9 cellular contexts compared by ENCODE assay signal in genomic region chr16:52547001-52547833, GRCh38. TPM values are rescaled to one million over a fixed set of nuclear protein-coding genes. Genes with fewer than 3 reads are reported as not detected.
A peak's percentile ranks its signal among the peaks of the same experiment; 100 is the strongest.
DNase-seq lines count a peak whose midpoint lies in the region; ATAC-seq and TF ChIP-seq lines count a peak whose summit lies in the region.
"Had no signal": no experiment of that assay in that cellular context is flagged by ENCODE, and none has a peak within 500 bp of the region (broad histone marks: within the 10 kb centered on the region; RNA-seq: fewer than 3 reads in every experiment).

TSS of gene TOX3 (minus strand) at chr16:52547143. CDS start at chr16:52546723, 420 bp downstream.

- no TSS peak for BruUV-seq in MCF 10A (replicated peaks; lab: Mats Ljungman, UMichigan)

- H3K4me1 ChIP-seq in breast epithelium (peaks cover 0 to 4% of the 10 kb centered on the region in 2 donors), lung (ENCODE audit: control insufficient read depth in 2 of 2, insufficient read depth in 2 of 2, low read length in 2 of 2) (peaks cover 0 to 4% of the 10 kb centered on the region in 2 donors), upper lobe of left lung (peaks cover 6 to 28% (median 15%) of the 10 kb centered on the region in 4 donors)

- H3K9me3 Mint-ChIP-seq in MCF 10A (ENCODE audit: unreplicated experiment), result no peaks in the 10 kb centered on the region
- no peaks in the 10 kb centered on the region for H3K9me3 Mint-ChIP-seq in activated naive CD8-positive, alpha-beta T cell treated with anti-CD3 and anti-CD28 coated beads for 36 hours

- no peaks in the 10 kb centered on the region for H3K36me3 Mint-ChIP-seq in MCF 10A (ENCODE audit: insufficient read depth, unreplicated experiment)
- no peaks in the 10 kb centered on the region for H3K36me3 Mint-ChIP-seq in activated naive CD8-positive, alpha-beta T cell treated with anti-CD3 and anti-CD28 coated beads for 36 hours

- H3K27ac ChIP-seq in breast epithelium (peak within 1 kb of the TSS; percentile 52 to 75), lung (ENCODE audit: low read depth in 1 of 2, low read length in 1 of 2) (no peak within 1 kb of the TSS), upper lobe of left lung (peak within 1 kb of the TSS in 1 of 4 donors; percentile 17)
- H3K27ac ChIP-seq: adrenal gland had no signal

- no peak within 1 kb of the TSS for H3K27ac Mint-ChIP-seq in MCF 10A (ENCODE audit: low read depth, unreplicated experiment)
- H3K27ac Mint-ChIP-seq in activated naive CD8-positive, alpha-beta T cell treated with anti-CD3 and anti-CD28 coated beads for 36 hours, result no peak within 1 kb of the TSS

- TF ChIP-seq CTCF in breast epithelium (IDR thresholded peaks at IDR 0.05) (no peak), MCF 10A (IDR thresholded peaks at IDR 0.05; ENCODE audit: unreplicated experiment) (no peak), lung (IDR thresholded peaks at IDR 0.05; ENCODE audit: control extremely low read depth, extremely low read depth) (no peak), upper lobe of left lung (IDR thresholded peaks at IDR 0.05) (no peak)

- peaks cover 0 to 22% of the 10 kb centered on the region in 2 donors for H3K27me3 ChIP-seq in breast epithelium
- peaks cover 7% of the 10 kb centered on the region for H3K27me3 ChIP-seq in lung (ENCODE audit: control insufficient read depth, insufficient read depth)
- H3K27me3 ChIP-seq in upper lobe of left lung, result peaks cover 0 to 18% (median 6%) of the 10 kb centered on the region in 4 donors

- TF ChIP-seq EP300 in upper lobe of left lung (IDR thresholded peaks at IDR 0.05), result no peak

- H3K4me3 ChIP-seq in breast epithelium (peak within 1 kb of the TSS; percentile 21 to 71 (median 64)), lung (peak within 1 kb of the TSS; percentile 50), upper lobe of left lung (peak within 1 kb of the TSS; percentile 17 to 54 (median 48))

- no peaks in the 10 kb centered on the region for H3K9me3 ChIP-seq in breast epithelium
- H3K9me3 ChIP-seq in lung (ENCODE audit: control insufficient read depth in 2 of 2, insufficient read depth in 1 of 2, low read length in 1 of 2), result peaks cover 0 to 4% of the 10 kb centered on the region in 2 donors
- no peaks in the 10 kb centered on the region for H3K9me3 ChIP-seq in upper lobe of left lung
- H3K9me3 ChIP-seq: adrenal gland had no signal

- CTCF ChIA-PET in MCF 10A (lab: Yijun Ruan, JAX), result interaction anchor here (0.6 to 0.8 kb wide), 4 partner anchors 12 to 502 kb away, joined by 3 read pairs; no protein-coding TSS in a partner anchor

- H3K27me3 Mint-ChIP-seq in MCF 10A (ENCODE audit: insufficient read depth, unreplicated experiment), result no peaks in the 10 kb centered on the region
- H3K27me3 Mint-ChIP-seq in activated naive CD8-positive, alpha-beta T cell treated with anti-CD3 and anti-CD28 coated beads for 36 hours, result peaks cover 61% of the 10 kb centered on the region

- POLR2A ChIA-PET in MCF 10A (lab: Yijun Ruan, JAX), result no interaction called here

- H3K4me1 Mint-ChIP-seq in MCF 10A (ENCODE audit: insufficient read depth, unreplicated experiment), result no peaks in the 10 kb centered on the region
- no peaks in the 10 kb centered on the region for H3K4me1 Mint-ChIP-seq in activated naive CD8-positive, alpha-beta T cell treated with anti-CD3 and anti-CD28 coated beads for 36 hours

- WGBS in lung, 2 donors, result 3 to 5% methylated on average over 34 to 83 of the region's 83 CpGs
- 3 to 9% methylated on average over 28 to 37 of the region's 83 CpGs for WGBS in upper lobe of left lung, 2 donors

- H3K36me3 ChIP-seq in breast epithelium, result no peaks in the 10 kb centered on the region
- H3K36me3 ChIP-seq in lung (ENCODE audit: control insufficient read depth in 2 of 2, insufficient read depth in 2 of 2, low read length in 2 of 2), result no peaks in the 10 kb centered on the region
- no peaks in the 10 kb centered on the region for H3K36me3 ChIP-seq in upper lobe of left lung
- H3K36me3 ChIP-seq: adrenal gland had no signal

- DNase-seq in breast epithelium (ENCODE audit: low spot score in 2 of 2) (no peak), MCF 10A (ENCODE audit: unreplicated experiment) (no peak), lung (ENCODE audit: low spot score) (no peak), upper lobe of left lung (peak in 1 of 2 donors; percentile 85)
- DNase-seq in activated naive CD8-positive, alpha-beta T cell treated with anti-CD3 and anti-CD28 coated beads for 36 hours, result no peak

- no peak for TF ChIP-seq POLR2A in breast epithelium (IDR thresholded peaks at IDR 0.05)
- no peak for TF ChIP-seq POLR2A in upper lobe of left lung (IDR thresholded peaks at IDR 0.05)

- no peak within 1 kb of the TSS for H3K4me3 Mint-ChIP-seq in MCF 10A (ENCODE audit: unreplicated experiment)
- H3K4me3 Mint-ChIP-seq in activated naive CD8-positive, alpha-beta T cell treated with anti-CD3 and anti-CD28 coated beads for 36 hours, result peak within 1 kb of the TSS; percentile 41

- intact Hi-C loops in breast epithelium (cut with DNase I; ENCODE audit: low total_unique reads) (no loop called here), MCF 10A (cut with micrococcal nuclease) (no loop called here)

- ATAC-seq in lung (ENCODE audit: insufficient read depth, low FRiP score) (no peak), upper lobe of left lung (ENCODE audit: low FRiP score in 2 of 2) (peak in 1 of 2 donors; percentile 32), GM18907 (IDR thresholded peaks at IDR 0.05; ENCODE audit: unreplicated experiment) (no peak), GM19452 (IDR thresholded peaks at IDR 0.05; ENCODE audit: unreplicated experiment) (no peak), HG03565 (IDR thresholded peaks at IDR 0.05; ENCODE audit: unreplicated experiment) (no peak)

RNA-seq across cellular contexts. Expression of gene TOX3, which starts in this region (rescaled TPM):
- total RNA-seq in breast epithelium, result 1 to 10 TPM in 2 of 3 donors, not detected in 1; 6.9 to 9.2 TPM
- not detected in 2 replicates for total RNA-seq in MCF 10A (2022)
- total RNA-seq in activated naive CD8-positive, alpha-beta T cell treated with anti-CD3 and anti-CD28 coated beads for 36 hours, result not detected
- total RNA-seq in lung, result 1 to 10 TPM; 2.2 to 5.3 TPM
- 1 to 10 TPM; 1.6 to 1.7 TPM for polyA plus RNA-seq in lung
- total RNA-seq in upper lobe of left lung, result 10 to 100 TPM in 1 of 6 donors, 1 to 10 TPM in 4, under 1 TPM in 1; 0.61 to 22.0 (median 4.9) TPM

Comparison
In these comparisons a context has a peak if more than half of its experiments do, and no peak if none do; other contexts are left out.
1. H3K27ac ChIP-seq: peak in breast epithelium (2 of 2); none in lung (0 of 2).
2. Peak in every context shown above with its lines, with median percentiles within 50 percentile points of each other: H3K4me3 ChIP-seq.